8 cellular contexts compared by ENCODE assay signal in genomic region chr14:104865631-104866441, GRCh38. TPM values are rescaled to one million over a fixed set of nuclear protein-coding genes. Genes with fewer than 3 reads are reported as not detected.
DNase-seq lines count a peak whose midpoint lies in the region; ATAC-seq and TF ChIP-seq lines count a peak whose summit lies in the region.

No MANE protein-coding gene starts in this region.

- TF ChIP-seq CTCF in right atrium auricular region (IDR thresholded peaks at IDR 0.05) (no peak), prostate gland (IDR thresholded peaks at IDR 0.05) (no peak)

- H3K36me3 ChIP-seq in NT2/D1 (ENCODE audit: insufficient read depth, insufficient read length, low read length), result peaks cover 18% of the 10 kb centered on the region
- no peaks in the 10 kb centered on the region for H3K36me3 ChIP-seq in right atrium auricular region
- H3K36me3 ChIP-seq in prostate gland, result no peaks in the 10 kb centered on the region

- WGBS in prostate gland, result 4% methylated on average over 59 of the region's 68 CpGs

- peak; percentile 48 for TF ChIP-seq POLR2A in prostate gland (IDR thresholded peaks at IDR 0.05)

- H3K27me3 ChIP-seq in NT2/D1 (ENCODE audit: insufficient read depth, insufficient read length) (peaks cover 42% of the 10 kb centered on the region), right atrium auricular region (no peaks in the 10 kb centered on the region), prostate gland (replicated peaks; ENCODE audit: insufficient read depth) (no peaks in the 10 kb centered on the region)

- intact Hi-C loops in prostate gland (cut with DNase I), result no loop called here

- H3K4me3 ChIP-seq in NT2/D1 (ENCODE audit: insufficient read length, low read depth), result peak overlapping the region; percentile 50
- H3K4me3 ChIP-seq in right atrium auricular region, result peak overlapping the region; percentile 57 to 62
- H3K4me3 ChIP-seq in prostate gland, result peak overlapping the region; percentile 69 to 85

- H3K27ac ChIP-seq in right atrium auricular region (peak overlapping the region; percentile 38 to 43), prostate gland (peak overlapping the region; percentile 69 to 86)

- H3K4me3 Mint-ChIP-seq in activated naive CD8-positive, alpha-beta T cell treated with anti-CD3 and anti-CD28 coated beads, Interleukin-2, amount 50 U/mL, for 24 hours, result peak overlapping the region; percentile 58

- H3K27me3 Mint-ChIP-seq in activated naive CD8-positive, alpha-beta T cell treated with anti-CD3 and anti-CD28 coated beads, Interleukin-2, amount 50 U/mL, for 24 hours, result peaks cover 20% of the 10 kb centered on the region

- H3K9me3 Mint-ChIP-seq in activated naive CD8-positive, alpha-beta T cell treated with anti-CD3 and anti-CD28 coated beads, Interleukin-2, amount 50 U/mL, for 24 hours, result no peaks in the 10 kb centered on the region

- H3K4me1 Mint-ChIP-seq in activated naive CD8-positive, alpha-beta T cell treated with anti-CD3 and anti-CD28 coated beads, Interleukin-2, amount 50 U/mL, for 24 hours, result peaks cover 4% of the 10 kb centered on the region

- peaks cover 16% of the 10 kb centered on the region for H3K4me1 ChIP-seq in NT2/D1 (ENCODE audit: insufficient read depth, insufficient read length)
- H3K4me1 ChIP-seq in right atrium auricular region, result peaks cover 0 to 31% of the 10 kb centered on the region in 2 donors
- H3K4me1 ChIP-seq in prostate gland (replicated peaks), result peaks cover 10% of the 10 kb centered on the region

- peak; percentile 20 for DNase-seq in NCI-H2171 treated with DMSO at 0.1 percent for 48 hours (lab: John Stamatoyannopoulos, UW)
- no peak for DNase-seq in NCI-H2171 (lab: John Stamatoyannopoulos, UW)
- DNase-seq in NT2/D1 (ENCODE audit: low read depth, low spot score), result no peak
- DNase-seq in activated naive CD8-positive, alpha-beta T cell treated with anti-CD3 and anti-CD28 coated beads, Interleukin-2, amount 50 U/mL, for 24 hours, result peak; percentile 45
- DNase-seq in right atrium auricular region (ENCODE audit: low spot score), result peak; percentile 73
- peak; percentile 63 for DNase-seq in prostate gland (ENCODE audit: low spot score)
- DNase-seq in GM19238 (ENCODE audit: insufficient read length, low spot score), result no peak

- no peak overlapping the region for H3K27ac Mint-ChIP-seq in activated naive CD8-positive, alpha-beta T cell treated with anti-CD3 and anti-CD28 coated beads, Interleukin-2, amount 50 U/mL, for 24 hours

- H3K9me3 ChIP-seq in NT2/D1 (ENCODE audit: insufficient read depth, low read length) (no peaks in the 10 kb centered on the region; the same call in 1 of the 2 replicates), right atrium auricular region (no peaks in the 10 kb centered on the region), prostate gland (no peaks in the 10 kb centered on the region)

- no peaks in the 10 kb centered on the region for H3K36me3 Mint-ChIP-seq in activated naive CD8-positive, alpha-beta T cell treated with anti-CD3 and anti-CD28 coated beads, Interleukin-2, amount 50 U/mL, for 24 hours (ENCODE audit: low read depth)

- H3K9ac ChIP-seq in NT2/D1 (ENCODE audit: insufficient read length, low read depth), result peak overlapping the region; percentile 64

- peak; percentile 44 for ATAC-seq in activated naive CD8-positive, alpha-beta T cell treated with anti-CD3 and anti-CD28 coated beads, Interleukin-2, amount 50 U/mL, for 24 hours
- no peak for ATAC-seq in GM19397 (IDR thresholded peaks at IDR 0.05; ENCODE audit: unreplicated experiment)

RNA-seq across cellular contexts. Expression of gene CEP170B, which starts 0.8 kb away (rescaled TPM):
- 10 to 100 TPM in 1 of 2 donors, 1 to 10 TPM in 1; 7.9 to 15.1 TPM for total RNA-seq in right atrium auricular region
- total RNA-seq in prostate gland, result 10 to 100 TPM; 29.1 to 81.2 TPM

RNA-seq across cellular contexts. Expression of gene PLD4, which starts 58.8 kb away (rescaled TPM):
- under 1 TPM in 1 of 2 donors, not detected in 1; 0.08 TPM for total RNA-seq in right atrium auricular region
- 1 to 10 TPM; 1.2 to 5.4 TPM for total RNA-seq in prostate gland

Comparison
In these comparisons a context has a peak if more than half of its experiments do, and no peak if none do; other contexts are left out.
1. DNase-seq: peak in NCI-H2171 treated with DMSO at 0.1 percent for 48 hours (single experiment), activated naive CD8-positive, alpha-beta T cell treated with anti-CD3 and anti-CD28 coated beads, Interleukin-2, amount 50 U/mL, for 24 hours (single experiment), right atrium auricular region (single experiment) and prostate gland (single experiment); none in NCI-H2171 (single experiment), NT2/D1 (single experiment) and GM19238 (single experiment).
2. Peak in every context shown above with its lines, with median percentiles within 50 percentile points of each other: H3K4me3 ChIP-seq.